1 cellular context compared by ENCODE assay signal in genomic region chr14:102138535-102138934, GRCh38.
TF ChIP-seq lines count a peak whose summit lies in the region.

No MANE protein-coding gene starts in this region.

TF ChIP-seq in GM23338, 12 proteins besides CTCF, POLR2A, EP300 and RAD21 (continued from another document):
- TF ChIP-seq REST (IDR thresholded peaks at IDR 0.05; ENCODE audit: unreplicated experiment) (no peak), CREB1 (CRISPR knock-in tag; IDR thresholded peaks at IDR 0.05; ENCODE audit: low read depth) (no peak)
